Comparison of ENCODE assay signal across 18 cellular contexts in genomic region chrX:12954376-12954775, GRCh38. TPM values are rescaled to one million over a fixed set of nuclear protein-coding genes. Genes with fewer than 3 reads are reported as not detected.
DNase-seq lines count a peak whose midpoint lies in the region; ATAC-seq and TF ChIP-seq lines count a peak whose summit lies in the region.
"Had no signal": no experiment of that assay in that cellular context is flagged by ENCODE, and none has a peak within 500 bp of the region (broad histone marks: within the 10 kb centered on the region; RNA-seq: fewer than 3 reads in every experiment).

No MANE protein-coding gene starts in this region.

- no peak for TF ChIP-seq CTCF in Peyer's patch (IDR thresholded peaks at IDR 0.05)
- TF ChIP-seq CTCF in stomach (IDR thresholded peaks at IDR 0.05), result no peak

- H3K9me3 ChIP-seq in Peyer's patch (no peaks in the 10 kb centered on the region), stomach (no peaks in the 10 kb centered on the region)
- no peaks in the 10 kb centered on the region for H3K9me3 ChIP-seq in effector memory CD4-positive, alpha-beta T cell (ENCODE audit: control insufficient read depth, low read length)
- H3K9me3 ChIP-seq: MG63 had no signal

- H3K4me1 Mint-ChIP-seq in activated T-cell treated with anti-CD3 and anti-CD28 coated beads, Interleukin-2, amount 50 U/mL, for 4 hours (ENCODE audit: low read depth), result peaks cover 74% of the 10 kb centered on the region

- peaks cover 0 to 19% (median 7%) of the 10 kb centered on the region in 4 donors for H3K4me1 ChIP-seq in Peyer's patch
- H3K4me1 ChIP-seq in effector memory CD4-positive, alpha-beta T cell (ENCODE audit: control insufficient read depth, insufficient read depth, low read length, poor library complexity, severe bottlenecking), result peaks cover 61% of the 10 kb centered on the region
- peaks cover 0 to 31% (median 24%) of the 10 kb centered on the region in 4 donors for H3K4me1 ChIP-seq in stomach

- no peaks in the 10 kb centered on the region for H3K27me3 ChIP-seq in Peyer's patch
- H3K27me3 ChIP-seq in effector memory CD4-positive, alpha-beta T cell (replicated peaks; ENCODE audit: control insufficient read depth, insufficient read depth, low read length, poor library complexity, severe bottlenecking), result no peaks in the 10 kb centered on the region
- H3K27me3 ChIP-seq in stomach, result no peaks in the 10 kb centered on the region
- H3K27me3 ChIP-seq: brain microvascular endothelial cell, MG63 had no signal

- ATAC-seq in activated T-cell treated with anti-CD3 and anti-CD28 coated beads, Interleukin-2, amount 50 U/mL, for 4 hours, result no peak
- ATAC-seq in Right ventricle myocardium inferior (no peak), GM21423 (IDR thresholded peaks at IDR 0.05; ENCODE audit: unreplicated experiment) (no peak)

- DNase-seq in activated T-cell treated with anti-CD3 and anti-CD28 coated beads, Interleukin-2, amount 50 U/mL, for 4 hours, result no peak
- DNase-seq in activated T-cell treated with anti-CD3 and anti-CD28 coated beads, Interleukin-2, amount 50 U/mL, for 1 hour, result no peak
- no peak for DNase-seq in Peyer's patch
- no peak for DNase-seq in effector memory CD4-positive, alpha-beta T cell
- no peak for DNase-seq in stomach
- no peak for DNase-seq in germinal center (ENCODE audit: low spot score)
- DNase-seq in Right ventricle myocardium inferior (ENCODE audit: missing footprints), result no peak
- DNase-seq: brain microvascular endothelial cell; effector CD8-positive, alpha-beta T cell; foreskin fibroblast; MG63; NCI-H2081; occipital lobe; Right ventricle myocardium superior; substantia nigra had no signal

- H3K9me3 Mint-ChIP-seq in activated T-cell treated with anti-CD3 and anti-CD28 coated beads, Interleukin-2, amount 50 U/mL, for 4 hours, result no peaks in the 10 kb centered on the region

- intact Hi-C loops in stomach (cut with DNase I; ENCODE audit: low total_unique reads) (no loop called here), Right ventricle myocardium inferior (cut with DNase I) (no loop called here)

- H3K36me3 ChIP-seq in Peyer's patch (no peaks in the 10 kb centered on the region), stomach (no peaks in the 10 kb centered on the region)
- H3K36me3 ChIP-seq in effector memory CD4-positive, alpha-beta T cell (ENCODE audit: control insufficient read depth, insufficient read depth, low read length), result no peaks in the 10 kb centered on the region
- H3K36me3 ChIP-seq: brain microvascular endothelial cell, MG63 had no signal

- WGBS in stomach, 5 donors, result 85 to 91% (median 88%) methylated on average over 8 to 9 of the region's 9 CpGs

- peak overlapping the region; percentile 70 to 87 (median 82) for H3K27ac ChIP-seq in Peyer's patch
- H3K27ac ChIP-seq in effector memory CD4-positive, alpha-beta T cell (ENCODE audit: insufficient read depth, low read length, poor library complexity, severe bottlenecking), result peak overlapping the region; percentile 88
- H3K27ac ChIP-seq in stomach, result peak overlapping the region in 4 of 5 donors; percentile 71 to 89 (median 78)
- H3K27ac ChIP-seq: brain microvascular endothelial cell had no signal

- no peaks in the 10 kb centered on the region for H3K27me3 Mint-ChIP-seq in activated T-cell treated with anti-CD3 and anti-CD28 coated beads, Interleukin-2, amount 50 U/mL, for 4 hours (ENCODE audit: low read depth)

- H3K4me3 Mint-ChIP-seq in activated T-cell treated with anti-CD3 and anti-CD28 coated beads, Interleukin-2, amount 50 U/mL, for 4 hours, result peak overlapping the region; percentile 19

- no peak for TF ChIP-seq POLR2A in Peyer's patch (IDR thresholded peaks at IDR 0.05)
- no peak for TF ChIP-seq POLR2A in stomach (IDR thresholded peaks at IDR 0.05)

- no peaks in the 10 kb centered on the region for H3K36me3 Mint-ChIP-seq in activated T-cell treated with anti-CD3 and anti-CD28 coated beads, Interleukin-2, amount 50 U/mL, for 4 hours (ENCODE audit: insufficient read depth)

- no peak for TF ChIP-seq EP300 in stomach (IDR thresholded peaks at IDR 0.05)

- H3K4me3 ChIP-seq in Peyer's patch (no peak overlapping the region), stomach (no peak overlapping the region)
- no peak overlapping the region for H3K4me3 ChIP-seq in effector memory CD4-positive, alpha-beta T cell (ENCODE audit: insufficient read depth, low read depth, low read length, poor library complexity, severe bottlenecking)
- H3K4me3 ChIP-seq: MG63 had no signal

RNA-seq across cellular contexts. Expression of gene TMSB4X, which starts 20.5 kb away (rescaled TPM):
- total RNA-seq in activated T-cell treated with anti-CD3 and anti-CD28 coated beads, Interleukin-2, amount 50 U/mL, for 4 hours, result 1,000 to 10,000 TPM; 1,344 to 1,576 (median 1,475) TPM
- total RNA-seq in Peyer's patch, result 1,000 to 10,000 TPM; 1,496 to 3,676 (median 1,701) TPM
- total RNA-seq in stomach, result 1,000 to 10,000 TPM; 1,734 to 4,964 (median 2,895) TPM
- over 10,000 TPM in 2 of 3 donors, 1,000 to 10,000 TPM in 1; 4,831 to 14,609 (median 13,196) TPM for polyA plus RNA-seq in stomach
- 1,134 TPM for total RNA-seq in Right ventricle myocardium inferior

RNA-seq across cellular contexts. Expression of gene TLR8, which starts 48.0 kb away (rescaled TPM):
- not detected for total RNA-seq in activated T-cell treated with anti-CD3 and anti-CD28 coated beads, Interleukin-2, amount 50 U/mL, for 4 hours
- 1 to 10 TPM in 1 of 4 donors, under 1 TPM in 1, not detected in 2; 0.28 to 1.3 TPM for total RNA-seq in Peyer's patch
- 1 to 10 TPM in 3 of 5 donors, not detected in 2; 1.5 to 4.0 (median 1.7) TPM for total RNA-seq in stomach
- polyA plus RNA-seq in stomach, result under 1 TPM in 2 of 3 donors, not detected in 1; 0.13 to 0.31 TPM
- total RNA-seq in Right ventricle myocardium inferior, result 1.5 TPM
- total RNA-seq: lung microvascular endothelial cell had no signal
- polyA plus RNA-seq: AG04450 had no signal
